Comparison of ENCODE assay signal across 8 cellular contexts in the genomic region with DNA sequence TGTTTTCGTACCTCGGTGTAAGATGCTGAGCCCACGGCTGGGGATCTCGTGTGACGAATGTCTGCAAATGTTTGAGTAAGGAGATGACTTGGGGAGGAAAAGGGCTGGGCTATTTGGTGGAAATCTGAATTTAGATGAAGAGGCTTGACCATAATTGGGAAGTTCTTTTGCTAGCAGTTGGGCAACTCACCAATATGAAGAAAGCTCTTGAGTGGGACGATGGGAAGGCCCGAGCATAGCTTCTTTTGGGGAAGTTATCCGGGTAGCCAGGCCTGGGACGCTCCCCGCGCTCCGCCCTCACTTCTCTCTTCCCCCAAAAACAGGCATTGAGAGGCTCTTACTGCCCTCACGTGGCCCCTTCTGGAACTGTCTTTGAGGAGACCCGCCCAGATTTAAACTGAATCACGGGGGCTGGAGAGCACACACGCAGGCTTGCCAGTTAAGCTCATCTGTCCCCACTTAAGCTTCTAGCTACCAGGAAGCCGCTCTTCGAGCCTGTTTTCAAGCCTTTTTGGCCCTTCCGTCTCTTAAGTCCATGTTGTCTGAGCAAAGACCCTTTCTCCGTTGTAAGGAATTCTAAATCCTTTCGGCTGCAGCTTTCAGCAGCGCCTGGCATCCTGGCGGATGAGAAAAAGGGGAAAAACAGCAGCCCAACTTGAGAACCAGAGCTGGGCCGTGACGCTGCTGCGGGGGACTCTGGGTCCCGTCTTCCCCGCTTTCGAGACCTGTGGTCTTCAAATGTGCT.
DNase-seq lines count a peak whose midpoint lies in the region; ATAC-seq and TF ChIP-seq lines count a peak whose summit lies in the region.

No MANE protein-coding gene starts in this region.

- H3K4me1 Mint-ChIP-seq in activated CD8-positive, alpha-beta T cell treated with anti-CD3 and anti-CD28 coated beads for 36 hours (ENCODE audit: low read depth): peaks cover 16% of the 10 kb centered on the region

- intact Hi-C loops in activated CD8-positive, alpha-beta T cell treated with anti-CD3 and anti-CD28 coated beads for 36 hours (cut with micrococcal nuclease): loop anchor here (5.0 to 10.0 kb wide), 3 partner anchors 104 to 459 kb away; partner anchors contain the start of gene LYST

- peak overlapping the region; percentile 94 for H3K27ac Mint-ChIP-seq in activated CD8-positive, alpha-beta T cell treated with anti-CD3 and anti-CD28 coated beads for 36 hours

- peak; percentile 73 for DNase-seq in CMK (ENCODE audit: low read depth)
- DNase-seq in NCI-H82 treated with DMSO at 0.1 percent for 48 hours (lab: John Stamatoyannopoulos, UW; ENCODE audit: unreplicated experiment): peak; percentile 88
- peak; percentile 95 for DNase-seq in activated CD8-positive, alpha-beta T cell treated with anti-CD3 and anti-CD28 coated beads for 36 hours
- peak; percentile 77 for DNase-seq in effector CD8-positive, alpha-beta T cell (lab: John Stamatoyannopoulos, UW)
- DNase-seq in lung microvascular endothelial cell (ENCODE audit: low read depth in 2 of 2): peak; percentile 89 to 92
- peak; percentile 68 to 83 (median 80) for DNase-seq in stimulated activated CD4-positive, alpha-beta T cell treated with anti-CD3 and anti-CD28 coated beads, TNF-alpha, amount 100 ng/mL, for 4 hours (ENCODE audit: low read depth in 3 of 3)

- H3K36me3 Mint-ChIP-seq in activated CD8-positive, alpha-beta T cell treated with anti-CD3 and anti-CD28 coated beads for 36 hours (ENCODE audit: low read depth): no peaks in the 10 kb centered on the region

- no peaks in the 10 kb centered on the region for H3K9me3 Mint-ChIP-seq in activated CD8-positive, alpha-beta T cell treated with anti-CD3 and anti-CD28 coated beads for 36 hours

- H3K27me3 Mint-ChIP-seq in activated CD8-positive, alpha-beta T cell treated with anti-CD3 and anti-CD28 coated beads for 36 hours: no peaks in the 10 kb centered on the region

- peak; percentile 83 for TF ChIP-seq CTCF in activated CD8-positive, alpha-beta T cell treated with anti-CD3 and anti-CD28 coated beads for 36 hours (IDR thresholded peaks at IDR 0.05)

- H3K4me3 Mint-ChIP-seq in activated CD8-positive, alpha-beta T cell treated with anti-CD3 and anti-CD28 coated beads for 36 hours: peak overlapping the region; percentile 70

- ATAC-seq in GM19397 (IDR thresholded peaks at IDR 0.05; ENCODE audit: unreplicated experiment) (peak; percentile 93), HG03565 (IDR thresholded peaks at IDR 0.05; ENCODE audit: unreplicated experiment) (peak; percentile 88)
- ATAC-seq in activated CD8-positive, alpha-beta T cell treated with anti-CD3 and anti-CD28 coated beads for 36 hours: peak; percentile 99

- POLR2A ChIA-PET in activated CD8-positive, alpha-beta T cell treated with anti-CD3 and anti-CD28 coated beads for 36 hours (lab: Charles Lee): interaction anchor here (0.6 to 2.5 kb wide), 19 partner anchors 10 to 243 kb away, joined by 3 to 15 read pairs (median 5); partner anchors contain the start of gene LYST

- CTCF ChIA-PET in activated CD8-positive, alpha-beta T cell treated with anti-CD3 and anti-CD28 coated beads for 36 hours (lab: Charles Lee): interaction anchor here (0.5 to 5.0 kb wide), 91 partner anchors 9 to 466 kb away, joined by 3 to 91 read pairs (median 6); partner anchors contain the start of genes B3GALNT2 and LYST

Comparison
In these comparisons a context has a peak if more than half of its experiments do, and no peak if none do; other contexts are left out.
1. Peak in every context shown above with its lines: DNase-seq and ATAC-seq.